Comparison of ENCODE assay signal across 19 cellular contexts in the genomic region with DNA sequence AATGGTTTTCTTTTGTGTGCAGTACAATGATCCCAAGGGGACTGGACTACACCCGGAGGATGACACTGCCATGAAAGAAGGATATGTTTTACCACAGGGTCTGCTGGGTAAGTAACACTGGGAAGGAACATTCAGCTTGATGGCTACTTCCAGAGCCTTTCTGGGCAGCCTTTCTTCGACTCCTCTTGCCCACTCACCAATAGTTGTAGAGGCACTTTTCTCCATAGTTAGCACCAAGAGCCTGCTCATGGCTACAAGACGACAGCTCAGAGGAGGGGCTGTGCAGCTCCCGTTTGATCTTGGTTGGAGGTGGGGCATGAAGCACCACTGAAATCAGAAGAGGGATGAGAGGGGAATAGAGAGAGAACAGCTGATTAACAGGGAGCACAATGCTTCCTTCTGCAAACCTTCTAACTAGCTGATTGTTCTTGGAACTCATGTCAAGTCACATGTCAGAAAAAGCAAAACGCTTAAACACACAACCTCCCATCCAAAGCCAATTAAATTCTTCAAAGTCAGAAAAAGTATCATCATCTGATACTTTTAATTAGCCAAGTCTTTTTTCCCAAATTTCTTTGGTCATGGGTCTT.
"Had no signal": no experiment of that assay in that cellular context is flagged by ENCODE, and none has a peak within 500 bp of the region (broad histone marks: within the 10 kb centered on the region; RNA-seq: fewer than 3 reads in every experiment).

No MANE protein-coding gene starts in this region.

- H3K9me3 ChIP-seq: adrenal gland, ovary, right lobe of liver, testis, upper lobe of left lung had no signal

- H3K36me3 ChIP-seq: ovary, right lobe of liver had no signal

- DNase-seq: activated CD4-positive, alpha-beta T cell treated with anti-CD3 and anti-CD28 coated beads for 36 hours; activated CD4-positive, alpha-beta T cell treated with anti-CD3 and anti-CD28 coated beads, Interleukin-2, amount 50 U/mL, for 48 hours; activated gamma-delta T cell treated with Interleukin-2 at 50 U/mL for 16 hours; activated T-cell treated with anti-CD3 and anti-CD28 coated beads for 4 hours; adrenal gland; dermis blood vessel endothelial cell; effector memory CD8-positive, alpha-beta T cell; kidney glomerular epithelial cell; left ventricle myocardium superior; naive thymus-derived CD4-positive, alpha-beta T cell; ovary; right lobe of liver; small intestine; stimulated activated CD4-positive, alpha-beta T cell treated with anti-CD3 and anti-CD28 coated beads, Interleukin-4, amount 100 ng/mL, for 1 hour; stimulated activated naive CD8-positive, alpha-beta T cell treated with anti-CD3 and anti-CD28 coated beads, Interleukin-15, amount 100 ng/mL, for 72 hours; testis; upper lobe of left lung had no signal

- H3K4me3 ChIP-seq: adrenal gland, ovary, right lobe of liver, testis, upper lobe of left lung had no signal

- H3K27ac ChIP-seq: epithelial cell of prostate, ovary, right lobe of liver, testis, upper lobe of left lung had no signal

- ATAC-seq: activated CD4-positive, alpha-beta T cell treated with anti-CD3 and anti-CD28 coated beads for 36 hours; activated naive CD4-positive, alpha-beta T cell treated with anti-CD3 and anti-CD28 coated beads, Interleukin-2, amount 50 U/mL, for 72 hours; effector memory CD8-positive, alpha-beta T cell; left ventricle myocardium superior; naive thymus-derived CD4-positive, alpha-beta T cell; right lobe of liver; stimulated activated naive CD8-positive, alpha-beta T cell treated with anti-CD3 and anti-CD28 coated beads, Interleukin-15, amount 100 ng/mL, for 72 hours had no signal

- H3K27me3 ChIP-seq: adrenal gland, ovary, right lobe of liver, testis, upper lobe of left lung had no signal

- H3K4me1 ChIP-seq: right lobe of liver, testis, upper lobe of left lung had no signal
